ENCODE assay signal across 25 cellular contexts in genomic region chr9:121577201-121577600, GRCh38.
A peak's percentile ranks its signal among the peaks of the same experiment; 100 is the strongest.
DNase-seq lines count a peak whose midpoint lies in the region; ATAC-seq and TF ChIP-seq lines count a peak whose summit lies in the region.
"Had no signal": no experiment of that assay in that cellular context is flagged by ENCODE, and none has a peak within 500 bp of the region (broad histone marks: within the 10 kb centered on the region; RNA-seq: fewer than 3 reads in every experiment).

No MANE protein-coding gene starts in this region.

- H3K23ac ChIP-seq in neuronal stem cell (ENCODE audit: low read depth, low read length, poor library complexity) = no peak overlapping the region

- H4K91ac ChIP-seq in neuronal stem cell (ENCODE audit: low read depth, low read length, poor library complexity) = peak overlapping the region; percentile 30

- H2AFZ ChIP-seq in neuronal stem cell (ENCODE audit: low read length) = no peak overlapping the region

- no peak overlapping the region for H3K4me3 Mint-ChIP-seq in activated CD8-positive, alpha-beta T cell treated with anti-CD3 and anti-CD28 coated beads, Interleukin-2, amount 10 ng/mL, durations not matched to agents 7 days and 5 days
- no peak overlapping the region for H3K4me3 Mint-ChIP-seq in activated CD8-positive, alpha-beta T cell treated with anti-CD3 and anti-CD28 coated beads for 36 hours
- peak overlapping the region; percentile 39 for H3K4me3 Mint-ChIP-seq in type B pancreatic cell
- no peak overlapping the region for H3K4me3 Mint-ChIP-seq in T-helper 2 cell treated with Interferon-gamma antibody and Interleukin-4, amounts not matched to agents 5 μg/mL and 100 μg/mL, for 36 hours
- H3K4me3 Mint-ChIP-seq: activated T-cell treated with anti-CD3 and anti-CD28 coated beads, Interleukin-2, amount 50 U/mL, for 24 hours; CD4-positive, alpha-beta T cell; HFFc6 had no signal

- no peak overlapping the region for H3K14ac ChIP-seq in neuronal stem cell (ENCODE audit: low read length)

- H2BK12ac ChIP-seq in neuronal stem cell (ENCODE audit: low read length) = peak overlapping the region; percentile 76

- peaks cover 0 to 7% (median 0%) of the 10 kb centered on the region in 9 donors for H3K36me3 ChIP-seq in heart right ventricle
- no peaks in the 10 kb centered on the region for H3K36me3 ChIP-seq in neuronal stem cell (replicated peaks in 1 of 2; ENCODE audit: control insufficient read depth in 2 of 2, insufficient read depth in 2 of 2, low read length in 2 of 2)
- H3K36me3 ChIP-seq: adrenal gland, brain microvascular endothelial cell, colonic mucosa, tibial nerve had no signal

- no peaks in the 10 kb centered on the region for H3K9me3 Mint-ChIP-seq in activated CD8-positive, alpha-beta T cell treated with anti-CD3 and anti-CD28 coated beads, Interleukin-2, amount 10 ng/mL, durations not matched to agents 7 days and 5 days (ENCODE audit: insufficient read depth)
- H3K9me3 Mint-ChIP-seq in activated CD8-positive, alpha-beta T cell treated with anti-CD3 and anti-CD28 coated beads for 36 hours = no peaks in the 10 kb centered on the region
- H3K9me3 Mint-ChIP-seq in type B pancreatic cell = no peaks in the 10 kb centered on the region
- H3K9me3 Mint-ChIP-seq in T-helper 2 cell treated with Interferon-gamma antibody and Interleukin-4, amounts not matched to agents 5 μg/mL and 100 μg/mL, for 36 hours = no peaks in the 10 kb centered on the region
- H3K9me3 Mint-ChIP-seq: activated T-cell treated with anti-CD3 and anti-CD28 coated beads, Interleukin-2, amount 50 U/mL, for 24 hours; CD4-positive, alpha-beta T cell; HFFc6 had no signal

- no peak for DNase-seq in activated CD8-positive, alpha-beta T cell treated with anti-CD3 and anti-CD28 coated beads, Interleukin-2, amount 10 ng/mL, durations not matched to agents 7 days and 5 days
- no peak for DNase-seq in activated CD8-positive, alpha-beta T cell treated with anti-CD3 and anti-CD28 coated beads for 36 hours
- peak; percentile 16 to 31 for DNase-seq in heart right ventricle
- DNase-seq in neuronal stem cell (ENCODE audit: low spot score) = no peak
- DNase-seq in type B pancreatic cell (ENCODE audit: extremely low spot score, unreplicated experiment) = no peak
- no peak for DNase-seq in T-helper 2 cell treated with Interferon-gamma antibody and Interleukin-4, amounts not matched to agents 5 μg/mL and 100 μg/mL, for 36 hours (ENCODE audit: low spot score)
- DNase-seq: activated CD4-positive, alpha-beta T cell treated with anti-CD3 and anti-CD28 coated beads for 1 hour; activated T-cell treated with anti-CD3 and anti-CD28 coated beads, Interleukin-2, amount 50 U/mL, for 24 hours; brain microvascular endothelial cell; CD4-positive, alpha-beta T cell; colonic mucosa; HFFc6; KG1; kidney; NCI-H1436; PC-3; SHP77 treated with DMSO at 0.1 percent for 48 hours; stimulated activated CD4-positive, alpha-beta T cell treated with anti-CD3 and anti-CD28 coated beads, Interleukin-15, amount 100 ng/mL, for 24 hours; stimulated activated naive CD8-positive, alpha-beta T cell treated with anti-CD3 and anti-CD28 coated beads, Interleukin-15, Interleukin-2, amounts not matched to agents 100 U/mL and 50 U/mL, for 24 hours had no signal

- peak; percentile 33 for ATAC-seq in activated CD8-positive, alpha-beta T cell treated with anti-CD3 and anti-CD28 coated beads, Interleukin-2, amount 10 ng/mL, durations not matched to agents 7 days and 5 days
- ATAC-seq in activated CD8-positive, alpha-beta T cell treated with anti-CD3 and anti-CD28 coated beads for 36 hours = no peak
- ATAC-seq in heart right ventricle (peak in 6 of 8 donors; percentile 12 to 64 (median 46)), GM18868 (IDR thresholded peaks at IDR 0.05; ENCODE audit: unreplicated experiment) (no peak), GM21717 (IDR thresholded peaks at IDR 0.05; ENCODE audit: unreplicated experiment) (no peak)
- ATAC-seq: PC-3; stimulated activated naive CD8-positive, alpha-beta T cell treated with anti-CD3 and anti-CD28 coated beads, Interleukin-15, Interleukin-2, amounts not matched to agents 100 U/mL and 50 U/mL, for 24 hours had no signal

- H3K27ac Mint-ChIP-seq in activated CD8-positive, alpha-beta T cell treated with anti-CD3 and anti-CD28 coated beads, Interleukin-2, amount 10 ng/mL, durations not matched to agents 7 days and 5 days = no peak overlapping the region
- H3K27ac Mint-ChIP-seq in activated CD8-positive, alpha-beta T cell treated with anti-CD3 and anti-CD28 coated beads for 36 hours = no peak overlapping the region
- no peak overlapping the region for H3K27ac Mint-ChIP-seq in type B pancreatic cell
- H3K27ac Mint-ChIP-seq in T-helper 2 cell treated with Interferon-gamma antibody and Interleukin-4, amounts not matched to agents 5 μg/mL and 100 μg/mL, for 36 hours = no peak overlapping the region
- H3K27ac Mint-ChIP-seq: activated T-cell treated with anti-CD3 and anti-CD28 coated beads, Interleukin-2, amount 50 U/mL, for 24 hours; CD4-positive, alpha-beta T cell; HFFc6 had no signal

- H3K4me3 ChIP-seq in heart right ventricle = no peak overlapping the region
- H3K4me3 ChIP-seq in neuronal stem cell (ENCODE audit: low read length in 2 of 2) = no peak overlapping the region
- H3K4me3 ChIP-seq: adrenal gland, colonic mucosa, lung, tibial nerve had no signal

- peak overlapping the region; percentile 91 for H2BK15ac ChIP-seq in neuronal stem cell (ENCODE audit: low read length)

- no peak overlapping the region for H4K8ac ChIP-seq in neuronal stem cell (ENCODE audit: low read depth, low read length)

- H3K4me1 ChIP-seq in heart right ventricle = peaks cover 4 to 40% (median 13%) of the 10 kb centered on the region in 9 donors
- H3K4me1 ChIP-seq in neuronal stem cell (ENCODE audit: control insufficient read depth in 2 of 2, insufficient read depth in 1 of 2, low read depth in 1 of 2, low read length in 2 of 2) = peaks cover 12 to 29% of the 10 kb centered on the region in 2 donors
- H3K4me1 ChIP-seq: adrenal gland, colonic mucosa had no signal

- no peaks in the 10 kb centered on the region for H3K4me1 Mint-ChIP-seq in activated CD8-positive, alpha-beta T cell treated with anti-CD3 and anti-CD28 coated beads, Interleukin-2, amount 10 ng/mL, durations not matched to agents 7 days and 5 days (ENCODE audit: low read depth)
- no peaks in the 10 kb centered on the region for H3K4me1 Mint-ChIP-seq in activated CD8-positive, alpha-beta T cell treated with anti-CD3 and anti-CD28 coated beads for 36 hours (ENCODE audit: low read depth)
- peaks cover 56% of the 10 kb centered on the region for H3K4me1 Mint-ChIP-seq in type B pancreatic cell (ENCODE audit: unreplicated experiment)
- H3K4me1 Mint-ChIP-seq in T-helper 2 cell treated with Interferon-gamma antibody and Interleukin-4, amounts not matched to agents 5 μg/mL and 100 μg/mL, for 36 hours (ENCODE audit: low read depth) = no peaks in the 10 kb centered on the region

- no peak overlapping the region for H3K9ac ChIP-seq in neuronal stem cell (ENCODE audit: low read depth, low read length, poor library complexity)

- H3K79me1 ChIP-seq in neuronal stem cell (ENCODE audit: low read depth, low read length) = no peaks in the 10 kb centered on the region

- H3K36me3 Mint-ChIP-seq in activated CD8-positive, alpha-beta T cell treated with anti-CD3 and anti-CD28 coated beads, Interleukin-2, amount 10 ng/mL, durations not matched to agents 7 days and 5 days (ENCODE audit: low read depth) = no peaks in the 10 kb centered on the region
- H3K36me3 Mint-ChIP-seq in activated CD8-positive, alpha-beta T cell treated with anti-CD3 and anti-CD28 coated beads for 36 hours (ENCODE audit: low read depth) = no peaks in the 10 kb centered on the region
- no peaks in the 10 kb centered on the region for H3K36me3 Mint-ChIP-seq in type B pancreatic cell
- no peaks in the 10 kb centered on the region for H3K36me3 Mint-ChIP-seq in T-helper 2 cell treated with Interferon-gamma antibody and Interleukin-4, amounts not matched to agents 5 μg/mL and 100 μg/mL, for 36 hours (ENCODE audit: low read depth)

- CTCF ChIA-PET in activated CD8-positive, alpha-beta T cell treated with anti-CD3 and anti-CD28 coated beads, Interleukin-2, amount 10 ng/mL, durations not matched to agents 7 days and 5 days (lab: Charles Lee) = no interaction called here
- CTCF ChIA-PET in activated CD8-positive, alpha-beta T cell treated with anti-CD3 and anti-CD28 coated beads for 36 hours (lab: Charles Lee) = no interaction called here

- intact Hi-C loops in activated CD8-positive, alpha-beta T cell treated with anti-CD3 and anti-CD28 coated beads for 36 hours (cut with micrococcal nuclease) = no loop called here
- intact Hi-C loops in heart right ventricle (cut with DNase I) = no loop called here

- no peak overlapping the region for H2BK120ac ChIP-seq in neuronal stem cell (ENCODE audit: low read depth, low read length)

- H3K9me3 ChIP-seq in heart right ventricle (no peaks in the 10 kb centered on the region), neuronal stem cell (replicated peaks in 1 of 2; ENCODE audit: control insufficient read depth in 2 of 2, insufficient read depth in 1 of 2, low read depth in 1 of 2, low read length in 2 of 2) (no peaks in the 10 kb centered on the region)
- H3K9me3 ChIP-seq: adrenal gland, colonic mucosa, tibial nerve had no signal

- POLR2A ChIA-PET in activated CD8-positive, alpha-beta T cell treated with anti-CD3 and anti-CD28 coated beads, Interleukin-2, amount 10 ng/mL, durations not matched to agents 7 days and 5 days (lab: Charles Lee) = interaction anchor here (0.8 kb wide), 1 partner anchor 9 kb away, joined by 3 read pairs; no protein-coding TSS in a partner anchor
- POLR2A ChIA-PET in activated CD8-positive, alpha-beta T cell treated with anti-CD3 and anti-CD28 coated beads for 36 hours (lab: Charles Lee) = no interaction called here

- H3K27ac ChIP-seq in heart right ventricle (peak overlapping the region in 1 of 10 donors; percentile 4), neuronal stem cell (replicated peaks; ENCODE audit: low read length) (no peak overlapping the region)
- H3K27ac ChIP-seq: 22Rv1, adrenal gland, brain microvascular endothelial cell, colonic mucosa, tibial nerve had no signal

- H3K4ac ChIP-seq in neuronal stem cell (ENCODE audit: low read length) = no peak overlapping the region

- no peaks in the 10 kb centered on the region for H3K27me3 ChIP-seq in heart right ventricle
- H3K27me3 ChIP-seq in neuronal stem cell (ENCODE audit: control insufficient read depth in 3 of 3, insufficient read depth in 3 of 3, low read depth in 1 of 3, low read length in 3 of 3) = peaks cover 0 to 57% (median 0%) of the 10 kb centered on the region in 3 experiments
- H3K27me3 ChIP-seq: adrenal gland, brain microvascular endothelial cell, colonic mucosa, tibial nerve had no signal

- H3K18ac ChIP-seq in neuronal stem cell (ENCODE audit: low read length) = peak overlapping the region; percentile 91

- TF ChIP-seq CTCF in activated CD8-positive, alpha-beta T cell treated with anti-CD3 and anti-CD28 coated beads for 36 hours (IDR thresholded peaks at IDR 0.05) = no peak
- TF ChIP-seq CTCF in heart right ventricle (IDR thresholded peaks at IDR 0.05) = no peak
- TF ChIP-seq CTCF in type B pancreatic cell (conservative IDR thresholded peaks at IDR 0.05) = no peak

- H2BK5ac ChIP-seq in neuronal stem cell (ENCODE audit: low read length) = no peak overlapping the region

- 76 to 82% methylated on average over 17 of the region's 17 CpGs for WGBS in heart right ventricle, 2 donors
- WGBS in neuronal stem cell (ENCODE audit: extremely low coverage in 2 of 2, insufficient read length in 2 of 2, insufficient replicate concordance in 1 of 2), 2 donors = no CpG with 5 or more reads among the region's 17 CpGs

- H3K4me2 ChIP-seq in neuronal stem cell (ENCODE audit: insufficient read depth, low read length, poor library complexity, severe bottlenecking) = no peak overlapping the region

- H2AK5ac ChIP-seq in neuronal stem cell (ENCODE audit: low read depth, low read length) = peak overlapping the region; percentile 13

- peaks cover 4% of the 10 kb centered on the region for H3K27me3 Mint-ChIP-seq in activated CD8-positive, alpha-beta T cell treated with anti-CD3 and anti-CD28 coated beads, Interleukin-2, amount 10 ng/mL, durations not matched to agents 7 days and 5 days (ENCODE audit: low read depth)
- H3K27me3 Mint-ChIP-seq in activated CD8-positive, alpha-beta T cell treated with anti-CD3 and anti-CD28 coated beads for 36 hours = no peaks in the 10 kb centered on the region
- H3K27me3 Mint-ChIP-seq in type B pancreatic cell = peaks cover 8% of the 10 kb centered on the region
- no peaks in the 10 kb centered on the region for H3K27me3 Mint-ChIP-seq in T-helper 2 cell treated with Interferon-gamma antibody and Interleukin-4, amounts not matched to agents 5 μg/mL and 100 μg/mL, for 36 hours (ENCODE audit: low read depth)

Comparison
In these comparisons a context has a peak if more than half of its experiments do, and no peak if none do; other contexts are left out.
1. ATAC-seq: peak in activated CD8-positive, alpha-beta T cell treated with anti-CD3 and anti-CD28 coated beads, Interleukin-2, amount 10 ng/mL, durations not matched to agents 7 days and 5 days (single experiment) and heart right ventricle (6 of 8); none in activated CD8-positive, alpha-beta T cell treated with anti-CD3 and anti-CD28 coated beads for 36 hours (single experiment), GM18868 (single experiment) and GM21717 (single experiment).
2. DNase-seq: peak in heart right ventricle (2 of 2); none in activated CD8-positive, alpha-beta T cell treated with anti-CD3 and anti-CD28 coated beads, Interleukin-2, amount 10 ng/mL, durations not matched to agents 7 days and 5 days (single experiment), activated CD8-positive, alpha-beta T cell treated with anti-CD3 and anti-CD28 coated beads for 36 hours (single experiment), neuronal stem cell (single experiment), type B pancreatic cell (single experiment) and T-helper 2 cell treated with Interferon-gamma antibody and Interleukin-4, amounts not matched to agents 5 μg/mL and 100 μg/mL, for 36 hours (single experiment).